Comparison of ENCODE assay signal across 21 cellular contexts in the genomic region with DNA sequence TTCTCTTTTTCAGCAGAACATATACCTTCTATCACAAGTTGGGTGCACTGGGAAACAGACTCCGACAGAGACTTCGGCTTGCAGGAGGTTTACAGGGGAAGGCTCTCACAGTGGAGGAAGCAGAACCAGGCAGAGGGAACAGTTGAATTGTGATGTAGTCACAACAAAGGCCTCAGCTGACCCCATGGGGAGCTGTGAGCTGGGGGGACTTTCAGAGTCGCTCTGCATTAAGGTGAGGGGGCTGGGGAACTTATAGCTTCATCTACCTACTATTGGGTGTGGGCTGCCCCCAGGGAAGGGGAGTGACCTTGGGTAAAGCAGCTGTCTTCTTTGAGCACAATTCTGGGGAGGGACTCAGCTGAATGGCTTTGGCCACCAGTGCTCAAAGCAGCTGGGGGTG.
"Had no signal": no experiment of that assay in that cellular context is flagged by ENCODE, and none has a peak within 500 bp of the region (broad histone marks: within the 10 kb centered on the region; RNA-seq: fewer than 3 reads in every experiment).

No MANE protein-coding gene starts in this region.

- H3K4me2 ChIP-seq: smooth muscle cell had no signal

- H3K27me3 ChIP-seq: tibial artery had no signal

- ATAC-seq: activated CD8-positive, alpha-beta T cell treated with anti-CD3 and anti-CD28 coated beads for 36 hours; activated T-cell treated with anti-CD3 and anti-CD28 coated beads, Interleukin-2, amount 50 U/mL, for 72 hours; heart right ventricle; left colon; naive thymus-derived CD4-positive, alpha-beta T cell; stimulated activated naive B cell treated with anti-CD40 and anti-IgM and Interleukin-4, amounts not matched to agents 10 μg/mL and 1 μg/mL and 100 μg/mL, for 72 hours had no signal

- DNase-seq: activated CD4-positive, alpha-beta T cell treated with anti-CD3 and anti-CD28 coated beads for 1 hour; activated CD4-positive, alpha-beta T cell treated with anti-CD3 and anti-CD28 coated beads, Interleukin-2, amount 10 ng/mL, durations not matched to agents 7 days and 5 days; activated CD8-positive, alpha-beta T cell treated with anti-CD3 and anti-CD28 coated beads for 36 hours; activated naive CD4-positive, alpha-beta T cell; activated T-cell treated with anti-CD3 and anti-CD28 coated beads, Interleukin-2, amount 50 U/mL, for 72 hours; effector CD4-positive, alpha-beta T cell; esophagus squamous epithelium; foreskin melanocyte; heart right ventricle; immature natural killer cell; kidney; left colon; naive thymus-derived CD4-positive, alpha-beta T cell; stimulated activated CD4-positive, alpha-beta T cell treated with anti-CD3 and anti-CD28 coated beads, Interleukin-1b, Interleukin-23, amount 100 ng/mL, for 48 hours; stimulated activated naive B cell treated with anti-CD40 and anti-IgM and Interleukin-4, amounts not matched to agents 10 μg/mL and 1 μg/mL and 100 μg/mL, for 72 hours; T-helper 9 cell; tibial artery had no signal

- H3K36me3 ChIP-seq: esophagus squamous epithelium, heart right ventricle, right atrium auricular region, suprapubic skin, tibial artery had no signal

- H3K27ac ChIP-seq: epithelial cell of prostate, esophagus squamous epithelium, heart right ventricle, right atrium auricular region, suprapubic skin, tibial artery had no signal

- H3K4me3 ChIP-seq: esophagus squamous epithelium, heart right ventricle, right atrium auricular region, smooth muscle cell, suprapubic skin, tibial artery had no signal

- H3K9me3 ChIP-seq: suprapubic skin, tibial artery had no signal
